Comparison of ENCODE assay signal across 11 cellular contexts in the genomic region with DNA sequence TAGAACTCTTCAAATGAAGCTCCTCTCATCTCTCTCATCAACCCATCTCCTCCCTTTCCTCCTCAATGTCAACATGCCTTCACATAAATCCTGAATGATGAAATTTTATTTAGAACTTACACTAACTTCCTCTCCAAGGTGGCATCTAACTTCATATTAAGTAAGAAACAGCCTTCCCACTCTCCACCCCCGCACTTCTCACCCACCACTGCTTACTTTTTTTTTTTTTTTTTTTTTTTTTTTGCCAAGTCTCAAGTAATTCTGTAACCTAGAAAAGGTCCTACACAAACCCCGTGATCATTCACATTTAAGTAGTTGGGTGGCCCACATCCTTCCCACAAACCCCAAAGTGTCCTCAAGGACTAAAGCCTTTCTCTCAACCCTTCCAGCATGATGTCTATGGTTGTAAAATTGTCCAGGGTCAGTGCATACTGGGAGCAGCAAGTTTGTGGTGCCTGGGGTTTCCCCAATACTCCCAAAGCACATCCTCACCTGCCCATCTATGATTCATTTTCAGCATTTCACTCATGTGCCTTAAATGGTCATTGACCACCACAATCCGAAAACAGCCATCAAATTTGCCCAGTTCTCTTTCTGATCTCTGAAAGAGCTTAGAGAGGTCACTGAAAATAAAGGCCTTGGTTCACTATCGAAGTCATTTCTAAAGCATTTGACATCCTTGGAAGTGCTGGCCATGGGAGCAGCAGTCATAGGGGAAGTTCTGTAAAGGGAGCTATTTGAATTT. TPM values are rescaled to one million over a fixed set of nuclear protein-coding genes. Genes with fewer than 3 reads are reported as not detected.
DNase-seq lines count a peak whose midpoint lies in the region; ATAC-seq and TF ChIP-seq lines count a peak whose summit lies in the region.
"Had no signal": no experiment of that assay in that cellular context is flagged by ENCODE, and none has a peak within 500 bp of the region (broad histone marks: within the 10 kb centered on the region; RNA-seq: fewer than 3 reads in every experiment).

No MANE protein-coding gene starts in this region.

- in situ Hi-C loops in GM13976 (cut with MboI; ENCODE audit: low sequenced_read_pairs, unreplicated experiment) = loop anchor here (5.0 to 25.0 kb wide), 2 partner anchors 160 to 565 kb away; partner anchors contain the start of gene POLQ

- DNase-seq in stimulated activated naive CD4-positive, alpha-beta T cell treated with Interleukin-2 at 50 U/mL for 16 hours (lab: John Stamatoyannopoulos, UW) = peak; percentile 35
- DNase-seq in stimulated activated naive CD4-positive, alpha-beta T cell (lab: John Stamatoyannopoulos, UW) = no peak
- peak; percentile 36 for DNase-seq in SIG-M5 (lab: John Stamatoyannopoulos, UW)
- DNase-seq in upper lobe of right lung = no peak
- no peak for DNase-seq in GM13976 (ENCODE audit: low spot score)
- DNase-seq in NCI-H526 treated with DMSO at 0.1 percent for 48 hours (lab: John Stamatoyannopoulos, UW) = no peak
- no peak for DNase-seq in Right ventricle myocardium inferior (ENCODE audit: missing footprints)
- DNase-seq: kidney had no signal

- TF ChIP-seq CTCF in upper lobe of right lung (IDR thresholded peaks at IDR 0.05) (no peak), GM13976 (IDR thresholded peaks at IDR 0.05; ENCODE audit: borderline replicate concordance, control extremely low read depth, extremely low read depth, insufficient read depth, missing control alignments) (no peak)

- H3K36me3 ChIP-seq in upper lobe of right lung = no peaks in the 10 kb centered on the region

- no peaks in the 10 kb centered on the region for H3K9me3 ChIP-seq in upper lobe of right lung

- ATAC-seq in HG02884 (IDR thresholded peaks at IDR 0.05; ENCODE audit: unreplicated experiment) (peak; percentile 43), upper lobe of right lung (peak; percentile 45), Right ventricle myocardium inferior (no peak)

- no peak overlapping the region for H3K27ac ChIP-seq in upper lobe of right lung

- intact Hi-C loops in upper lobe of right lung (cut with DNase I) = no loop called here
- intact Hi-C loops in Right ventricle myocardium inferior (cut with DNase I) = no loop called here

- H3K4me3 ChIP-seq in upper lobe of right lung = no peak overlapping the region

- H3K27me3 ChIP-seq in upper lobe of right lung = no peaks in the 10 kb centered on the region

- no peaks in the 10 kb centered on the region for H3K4me1 ChIP-seq in upper lobe of right lung

RNA-seq across cellular contexts. Expression of gene CD86, which starts 47.2 kb away (rescaled TPM):
- total RNA-seq in upper lobe of right lung (27.4 TPM), Right ventricle myocardium inferior (4.2 TPM)
- total RNA-seq: CD8-positive, alpha-beta T cell; NCI-H460 had no signal

Comparison
In these comparisons a context has a peak if more than half of its experiments do, and no peak if none do; other contexts are left out.
1. DNase-seq: peak in stimulated activated naive CD4-positive, alpha-beta T cell treated with Interleukin-2 at 50 U/mL for 16 hours (single experiment) and SIG-M5 (single experiment); none in stimulated activated naive CD4-positive, alpha-beta T cell (0 of 6), upper lobe of right lung (single experiment), GM13976 (single experiment), NCI-H526 treated with DMSO at 0.1 percent for 48 hours (single experiment) and Right ventricle myocardium inferior (single experiment).